ENCODE assay signal across 8 cellular contexts in the genomic region with DNA sequence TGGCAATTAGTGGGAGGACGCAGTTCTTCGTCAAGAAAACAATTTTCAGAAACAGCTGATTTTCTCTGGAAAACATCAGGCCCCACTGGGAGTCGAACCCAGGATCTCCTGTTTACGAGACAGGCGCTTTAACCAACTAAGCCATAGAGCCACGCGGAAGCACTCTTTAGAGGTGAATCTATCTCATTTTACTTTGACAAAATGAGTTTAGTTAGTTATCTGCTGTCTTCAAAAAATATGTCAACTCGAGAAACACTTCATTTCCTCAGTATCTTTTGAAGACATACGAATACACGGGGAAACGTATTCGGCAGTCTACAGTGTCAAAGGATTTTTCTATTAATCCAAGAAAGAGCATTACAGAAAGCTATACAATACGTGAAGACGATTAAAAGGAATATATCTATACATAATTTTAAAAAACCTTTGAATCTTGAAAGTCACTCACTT.
DNase-seq lines count a peak whose midpoint lies in the region; ATAC-seq lines count a peak whose summit lies in the region.

No MANE protein-coding gene starts in this region.

- ATAC-seq in GM18519 (IDR thresholded peaks at IDR 0.05; ENCODE audit: low FRiP score, unreplicated experiment) (no peak), GM18858 (IDR thresholded peaks at IDR 0.05; ENCODE audit: unreplicated experiment) (no peak), HG03469 (IDR thresholded peaks at IDR 0.05; ENCODE audit: unreplicated experiment) (no peak)

- DNase-seq in DMS 273 treated with DMSO at 0.1 percent for 48 hours (lab: John Stamatoyannopoulos, UW), result peak; percentile 60
- peak in 71 of 76 experiments; percentile 26 to 93 (median 73) for DNase-seq in HUDEP-2 (lab: John Stamatoyannopoulos, UW; ENCODE audit: unreplicated experiment in 76 of 76)
- DNase-seq in activated CD4-positive, alpha-beta T cell treated with anti-CD3 and anti-CD28 coated beads, Interleukin-2, amount 50 U/mL, for 48 hours, result peak; percentile 46 to 62
- peak; percentile 23 for DNase-seq in globus pallidus (ENCODE audit: low spot score)
- DNase-seq in stimulated activated CD4-positive, alpha-beta T cell treated with anti-CD3 and anti-CD28 coated beads, Interleukin-2, amount 100 ng/mL, for 48 hours, result peak; percentile 37 to 39

Comparison
In these comparisons a context has a peak if more than half of its experiments do, and no peak if none do; other contexts are left out.
1. DNase-seq: peak in every context shown above with its lines; median percentile 73 in HUDEP-2; 60 in DMS 273 treated with DMSO at 0.1 percent for 48 hours; 54 in activated CD4-positive, alpha-beta T cell treated with anti-CD3 and anti-CD28 coated beads, Interleukin-2, amount 50 U/mL, for 48 hours; 38 in stimulated activated CD4-positive, alpha-beta T cell treated with anti-CD3 and anti-CD28 coated beads, Interleukin-2, amount 100 ng/mL, for 48 hours; 23 in globus pallidus.